ENCODE assay signal across 15 cellular contexts in the genomic region with DNA sequence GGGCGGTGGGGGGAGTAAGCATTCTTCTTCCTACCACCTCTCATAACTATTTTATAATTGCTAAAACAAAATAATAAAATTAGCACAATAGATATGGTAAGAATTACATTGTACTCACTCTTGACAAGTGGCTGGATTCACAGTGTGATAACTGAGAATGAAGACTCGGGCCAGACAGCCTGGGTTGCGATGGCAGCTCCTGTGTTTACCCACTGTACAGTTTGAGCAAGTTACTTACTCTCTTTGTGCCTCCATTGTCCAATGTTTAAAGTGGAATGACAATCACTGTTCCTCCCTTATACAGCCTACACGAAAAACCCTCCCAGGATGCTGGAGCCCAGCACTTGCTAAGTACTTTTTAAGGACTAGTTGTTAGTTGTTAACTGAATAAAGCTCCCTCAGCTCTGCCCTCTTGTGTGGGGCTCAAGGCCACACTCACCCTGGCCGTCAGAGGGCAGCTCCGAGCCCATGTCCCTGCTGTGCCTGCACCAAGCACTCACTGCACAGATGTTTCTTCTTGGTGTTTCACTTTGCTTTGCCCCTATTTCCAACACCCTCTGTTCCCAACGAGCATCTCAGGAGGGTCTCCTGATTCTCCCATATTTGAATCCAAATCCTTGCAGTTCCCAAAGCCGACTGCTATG. TPM values are rescaled to one million over a fixed set of nuclear protein-coding genes. Genes with fewer than 3 reads are reported as not detected.
DNase-seq lines count a peak whose midpoint lies in the region; ATAC-seq, FAIRE-seq and TF ChIP-seq lines count a peak whose summit lies in the region.
"Had no signal": no experiment of that assay in that cellular context is flagged by ENCODE, and none has a peak within 500 bp of the region (broad histone marks: within the 10 kb centered on the region; RNA-seq: fewer than 3 reads in every experiment).

No MANE protein-coding gene starts in this region.

- CTCF ChIA-PET in BJ (lab: Yijun Ruan, JAX) = no interaction called here

- POLR2A ChIA-PET in BJ (lab: Charles Lee) = no interaction called here

- no peak for FAIRE-seq in GM12892 (lab: Jason Lieb, UNC)

- H3K27ac ChIP-seq in Karpas-422 (ENCODE audit: low read length) (no peak overlapping the region), WERI-Rb-1 (no peak overlapping the region), left lung (no peak overlapping the region)
- H3K27ac ChIP-seq: body of pancreas, epithelial cell of prostate had no signal

- ATAC-seq in left lung = peak; percentile 41
- ATAC-seq: body of pancreas, T-cell had no signal

- no peaks in the 10 kb centered on the region for H3K36me3 ChIP-seq in BJ (ENCODE audit: control insufficient read depth, insufficient read depth, low read length)
- no peaks in the 10 kb centered on the region for H3K36me3 ChIP-seq in Karpas-422 (ENCODE audit: insufficient read depth, low read length)
- H3K36me3 ChIP-seq in WERI-Rb-1 = no peaks in the 10 kb centered on the region
- H3K36me3 ChIP-seq in left lung = no peaks in the 10 kb centered on the region

- H3K4me3 ChIP-seq in BJ (ENCODE audit: low read depth, low read length) = no peak overlapping the region
- H3K4me3 ChIP-seq in Karpas-422 (ENCODE audit: low read length) = no peak overlapping the region
- H3K4me3 ChIP-seq in WERI-Rb-1 (ENCODE audit: low read depth, low read length) = no peak overlapping the region
- no peak overlapping the region for H3K4me3 ChIP-seq in left lung
- H3K4me3 ChIP-seq: body of pancreas had no signal

- no peak for DNase-seq in BJ (ENCODE audit: low read depth)
- peak; percentile 53 for DNase-seq in Karpas-422
- DNase-seq in WERI-Rb-1 = no peak
- no peak for DNase-seq in left lung
- no peak for DNase-seq in GOT3 (lab: John Stamatoyannopoulos, UW)
- no peak for DNase-seq in GM12892 (ENCODE audit: insufficient read length)
- DNase-seq in SHP77 treated with DMSO at 0.1 percent for 48 hours (lab: John Stamatoyannopoulos, UW) = no peak
- no peak for DNase-seq in medulla oblongata (ENCODE audit: extremely low spot score)
- DNase-seq: activated CD4-positive, alpha-beta T cell treated with anti-CD3 and anti-CD28 coated beads, Interleukin-2, amount 50 U/mL, for 48 hours; activated gamma-delta T cell; body of pancreas; NCI-H526 treated with DMSO at 0.1 percent for 48 hours; stimulated activated CD4-positive, alpha-beta T cell treated with anti-CD3 and anti-CD28 coated beads, Interleukin-4, amount 100 ng/mL, for 24 hours; T-cell had no signal

- H3K27me3 ChIP-seq in BJ (ENCODE audit: control insufficient read depth, insufficient read depth, low read length) (no peaks in the 10 kb centered on the region), Karpas-422 (ENCODE audit: low read length) (no peaks in the 10 kb centered on the region), WERI-Rb-1 (ENCODE audit: insufficient read depth, low read depth, severe bottlenecking) (no peaks in the 10 kb centered on the region), left lung (peaks cover 0 to 14% of the 10 kb centered on the region in 2 donors)
- H3K27me3 ChIP-seq: body of pancreas had no signal

- H2AFZ ChIP-seq in Karpas-422 (ENCODE audit: low read length) = no peak overlapping the region

- H3K9me3 ChIP-seq in Karpas-422 (ENCODE audit: low read length) = no peaks in the 10 kb centered on the region
- H3K9me3 ChIP-seq in WERI-Rb-1 (ENCODE audit: severe bottlenecking) = no peaks in the 10 kb centered on the region
- H3K9me3 ChIP-seq in left lung = no peaks in the 10 kb centered on the region
- H3K9me3 ChIP-seq: body of pancreas had no signal

- intact Hi-C loops in left lung (cut with DNase I) = no loop called here

- H3K4me1 ChIP-seq in Karpas-422 (ENCODE audit: low read length) (no peaks in the 10 kb centered on the region), left lung (no peaks in the 10 kb centered on the region)
- H3K4me1 ChIP-seq: body of pancreas had no signal

- no peak overlapping the region for H3K9ac ChIP-seq in Karpas-422 (ENCODE audit: low read length)

- H3K9me2 ChIP-seq in Karpas-422 (replicated peaks; ENCODE audit: insufficient read depth, low read length) = no peaks in the 10 kb centered on the region

- no peaks in the 10 kb centered on the region for H4K20me1 ChIP-seq in Karpas-422 (ENCODE audit: insufficient read depth, low read depth, low read length)

- TF ChIP-seq POLR2A in GM12892 (IDR thresholded peaks at IDR 0.05; ENCODE audit: low read depth, low read length) = no peak

- TF ChIP-seq CTCF in BJ (IDR thresholded peaks at IDR 0.05; ENCODE audit: insufficient read depth, low read depth, low read length) = peak; percentile 16; the same call in 1 of the 2 replicates
- peak; percentile 33; the same call in 1 of the 2 replicates for TF ChIP-seq CTCF in WERI-Rb-1 (IDR thresholded peaks at IDR 0.05; ENCODE audit: low read depth, low read length)
- no peak for TF ChIP-seq CTCF in left lung (IDR thresholded peaks at IDR 0.05)

- no peak overlapping the region for H3K4me2 ChIP-seq in Karpas-422 (ENCODE audit: low read depth, low read length, poor library complexity, severe bottlenecking)

- no peaks in the 10 kb centered on the region for H3K79me2 ChIP-seq in Karpas-422 (ENCODE audit: low read length)

RNA-seq across cellular contexts. Expression of a gene that starts 56.4 kb away (rescaled TPM):
- polyA plus RNA-seq in BJ (2011; rRNA removed) = not detected in 2 replicates
- polyA minus RNA-seq in BJ (2011; rRNA and poly(A)+ RNA removed) = not detected in 2 replicates
- not detected in 2 replicates for total RNA-seq in Karpas-422 (2014; rRNA removed; shearing (Covaris generic); ENCODE audit: low replicate concordance)
- total RNA-seq in left lung = not detected
- not detected for polyA plus RNA-seq in GM12892 (2012; ENCODE audit: missing spikeins)
- total RNA-seq: body of pancreas, T-cell had no signal

Comparison
In these comparisons a context has a peak if more than half of its experiments do, and no peak if none do; other contexts are left out.
1. CTCF ChIP-seq: peak in BJ (single experiment) and WERI-Rb-1 (single experiment); none in left lung (0 of 2).